Comparison of ENCODE assay signal across 10 cellular contexts in genomic region chr18:38611036-38611964, GRCh38.
DNase-seq lines count a peak whose midpoint lies in the region; ATAC-seq lines count a peak whose summit lies in the region.
"Had no signal": no experiment of that assay in that cellular context is flagged by ENCODE, and none has a peak within 500 bp of the region (broad histone marks: within the 10 kb centered on the region; RNA-seq: fewer than 3 reads in every experiment).

No MANE protein-coding gene starts in this region.

- DNase-seq in activated CD4-positive, alpha-beta T cell treated with anti-CD3 and anti-CD28 coated beads for 48 hours, result peak; percentile 44
- no peak for DNase-seq in activated CD4-positive, alpha-beta T cell treated with anti-CD3 and anti-CD28 coated beads, Interleukin-2, amount 50 U/mL, for 1 hour
- DNase-seq in retina, result peak; percentile 32
- no peak for DNase-seq in AG08396 (ENCODE audit: low spot score)
- DNase-seq in cerebellar nuclear complex (lab: John Stamatoyannopoulos, UW), result no peak
- DNase-seq in cerebellar cortex (ENCODE audit: low spot score), result no peak
- DNase-seq: NK-92 treated with Interleukin-12 subunit alpha and Interleukin-12 subunit beta, amount 100 ng/mL, for 24 hours had no signal

- ATAC-seq in GM21529 (IDR thresholded peaks at IDR 0.05; ENCODE audit: unreplicated experiment) (peak; percentile 86), HG03439 (IDR thresholded peaks at IDR 0.05; ENCODE audit: unreplicated experiment) (peak; percentile 94)
- ATAC-seq: A549 had no signal

Comparison
In these comparisons a context has a peak if more than half of its experiments do, and no peak if none do; other contexts are left out.
1. DNase-seq: peak in activated CD4-positive, alpha-beta T cell treated with anti-CD3 and anti-CD28 coated beads for 48 hours (single experiment) and retina (single experiment); none in activated CD4-positive, alpha-beta T cell treated with anti-CD3 and anti-CD28 coated beads, Interleukin-2, amount 50 U/mL, for 1 hour (single experiment), AG08396 (single experiment), cerebellar nuclear complex (0 of 2) and cerebellar cortex (single experiment).